Comparison of ENCODE assay signal across 12 cellular contexts in genomic region chr9:136255166-136255538, GRCh38. TPM values are rescaled to one million over a fixed set of nuclear protein-coding genes. Genes with fewer than 3 reads are reported as not detected.
DNase-seq lines count a peak whose midpoint lies in the region; ATAC-seq and TF ChIP-seq lines count a peak whose summit lies in the region.
"Had no signal": no experiment of that assay in that cellular context is flagged by ENCODE, and none has a peak within 500 bp of the region (broad histone marks: within the 10 kb centered on the region; RNA-seq: fewer than 3 reads in every experiment).

No MANE protein-coding gene starts in this region.

- ATAC-seq in Right ventricle myocardium inferior (no peak), HG02870 (IDR thresholded peaks at IDR 0.05; ENCODE audit: unreplicated experiment) (no peak), HG03520 (IDR thresholded peaks at IDR 0.05; ENCODE audit: unreplicated experiment) (no peak)

- peak overlapping the region; percentile 35 for H3K4me2 ChIP-seq in fibroblast of lung (ENCODE audit: extremely low read depth, insufficient read depth, low read length)

- H3K27me3 ChIP-seq in right atrium auricular region (no peaks in the 10 kb centered on the region), fibroblast of lung (ENCODE audit: control insufficient read depth, insufficient read depth, low read length) (no peaks in the 10 kb centered on the region)

- H3K4me3 ChIP-seq in right atrium auricular region = no peak overlapping the region
- H3K4me3 ChIP-seq in NB4 (ENCODE audit: low read depth, low read length) = no peak overlapping the region
- no peak overlapping the region for H3K4me3 ChIP-seq in fibroblast of lung (replicated peaks in 1 of 4; ENCODE audit: control extremely low read depth in 1 of 4, insufficient read depth in 1 of 4, low read depth in 3 of 4, low read length in 4 of 4)

- H3K4me1 ChIP-seq in right atrium auricular region = peaks cover 0 to 7% of the 10 kb centered on the region in 2 donors
- H3K4me1 ChIP-seq in fibroblast of lung (ENCODE audit: control insufficient read depth, extremely low read depth, insufficient read depth, low read length) = peaks cover 2% of the 10 kb centered on the region

- no peak overlapping the region for H3K9ac ChIP-seq in fibroblast of lung (ENCODE audit: insufficient read depth, low read length)

- intact Hi-C loops in Right ventricle myocardium inferior (cut with DNase I) = no loop called here

- TF ChIP-seq CTCF in right atrium auricular region (IDR thresholded peaks at IDR 0.05) (no peak), NB4 (IDR thresholded peaks at IDR 0.05; ENCODE audit: low read depth, low read length) (no peak), fibroblast of lung (conservative IDR thresholded peaks at IDR 0.05 in 1 of 2, IDR thresholded peaks at IDR 0.05 in 1 of 2; ENCODE audit: low read depth in 1 of 2, low read length in 2 of 2) (no peak)

- H2AFZ ChIP-seq in fibroblast of lung (ENCODE audit: low read length) = no peak overlapping the region

- no peak for TF ChIP-seq POLR2A in NB4 (IDR thresholded peaks at IDR 0.05; ENCODE audit: extremely low read depth, insufficient read length)

- H3K36me3 ChIP-seq in right atrium auricular region = no peaks in the 10 kb centered on the region
- H3K36me3 ChIP-seq in fibroblast of lung (ENCODE audit: control insufficient read depth, insufficient read depth, low read length) = no peaks in the 10 kb centered on the region

- no peaks in the 10 kb centered on the region for H3K79me2 ChIP-seq in fibroblast of lung (ENCODE audit: control insufficient read depth, insufficient read depth, low read length)

- H3K27ac ChIP-seq in right atrium auricular region (no peak overlapping the region), fibroblast of lung (ENCODE audit: insufficient read depth, low read length) (no peak overlapping the region)

- H3K9me3 ChIP-seq in right atrium auricular region (no peaks in the 10 kb centered on the region), fibroblast of lung (ENCODE audit: control insufficient read depth, insufficient read depth, low read depth, low read length) (no peaks in the 10 kb centered on the region)

- no peaks in the 10 kb centered on the region for H4K20me1 ChIP-seq in fibroblast of lung (ENCODE audit: control insufficient read depth, extremely low read depth, insufficient read depth, low read length)

- peak; percentile 56 for DNase-seq in Right ventricle myocardium inferior (ENCODE audit: missing footprints)
- no peak for DNase-seq in right atrium auricular region (ENCODE audit: low spot score)
- peak; percentile 70 for DNase-seq in NB4 (ENCODE audit: low read depth)
- peak; percentile 48 to 65 for DNase-seq in fibroblast of lung (ENCODE audit: low read depth in 2 of 2)
- peak; percentile 20 to 26 for DNase-seq in stimulated activated CD8-positive, alpha-beta memory T cell treated with anti-CD3 and anti-CD28 coated beads, Interleukin-2, amount 100 ng/mL, for 48 hours (ENCODE audit: low read depth in 2 of 2)
- DNase-seq in DMS153 treated with DMSO at 0.1 percent for 48 hours (lab: John Stamatoyannopoulos, UW; ENCODE audit: unreplicated experiment) = no peak
- DNase-seq: activated naive CD4-positive, alpha-beta T cell treated with anti-CD3 and anti-CD28 coated beads for 36 hours; AML-193; NCI-H774 had no signal

RNA-seq across cellular contexts. Expression of gene QSOX2, which starts 9.5 kb away (rescaled TPM):
- total RNA-seq in Right ventricle myocardium inferior = 8.3 TPM
- 1 to 10 TPM; 3.2 to 6.3 TPM for total RNA-seq in right atrium auricular region
- 7.2 and 7.8 TPM in 2 replicates for total RNA-seq in fibroblast of lung
- 13.2 and 14.7 TPM in 2 replicates for polyA plus RNA-seq in fibroblast of lung
- polyA plus RNA-seq in fibroblast of lung (2012) = 10.5 and 12.1 TPM in 2 replicates
- 4.8 and 9.0 TPM in 2 replicates for polyA minus RNA-seq in fibroblast of lung (ENCODE audit: low replicate concordance)

RNA-seq across cellular contexts. Expression of gene CCDC187, which starts 48.7 kb away (rescaled TPM):
- not detected for total RNA-seq in Right ventricle myocardium inferior
- not detected for total RNA-seq in right atrium auricular region
- total RNA-seq in fibroblast of lung = not detected in 2 replicates
- polyA plus RNA-seq in fibroblast of lung = under 0.01 TPM in 1 of 2 replicates, not detected in the other
- not detected in 2 replicates for polyA plus RNA-seq in fibroblast of lung (2012)
- not detected in 2 replicates for polyA minus RNA-seq in fibroblast of lung (ENCODE audit: low replicate concordance)
- total RNA-seq: activated naive CD4-positive, alpha-beta T cell treated with anti-CD3 and anti-CD28 coated beads for 36 hours; SK-MEL-5 had no signal

RNA-seq across cellular contexts. Expression of gene LHX3, which starts 50.2 kb away (rescaled TPM):
- not detected for total RNA-seq in Right ventricle myocardium inferior
- total RNA-seq in right atrium auricular region = under 1 TPM in 1 of 2 donors, not detected in 1; 0.16 TPM
- total RNA-seq in fibroblast of lung = not detected in 2 replicates
- polyA plus RNA-seq in fibroblast of lung = not detected in 2 replicates
- polyA plus RNA-seq in fibroblast of lung (2012) = not detected in 2 replicates
- polyA minus RNA-seq in fibroblast of lung (ENCODE audit: low replicate concordance) = not detected in 2 replicates
- total RNA-seq: activated naive CD4-positive, alpha-beta T cell treated with anti-CD3 and anti-CD28 coated beads for 36 hours; SK-MEL-5 had no signal

Comparison
In these comparisons a context has a peak if more than half of its experiments do, and no peak if none do; other contexts are left out.
1. DNase-seq: peak in Right ventricle myocardium inferior (single experiment), NB4 (single experiment), fibroblast of lung (2 of 2) and stimulated activated CD8-positive, alpha-beta memory T cell treated with anti-CD3 and anti-CD28 coated beads, Interleukin-2, amount 100 ng/mL, for 48 hours (2 of 2); none in right atrium auricular region (single experiment) and DMS153 treated with DMSO at 0.1 percent for 48 hours (single experiment).